ENCODE assay signal across 22 cellular contexts in genomic region chr1:43938892-43939587, GRCh38. TPM values are rescaled to one million over a fixed set of nuclear protein-coding genes. Genes with fewer than 3 reads are reported as not detected.
DNase-seq lines count a peak whose midpoint lies in the region; ATAC-seq, FAIRE-seq and TF ChIP-seq lines count a peak whose summit lies in the region.
"Had no signal": no experiment of that assay in that cellular context is flagged by ENCODE, and none has a peak within 500 bp of the region (broad histone marks: within the 10 kb centered on the region; RNA-seq: fewer than 3 reads in every experiment).

No MANE protein-coding gene starts in this region.

- H3K27me3 ChIP-seq in RWPE2 (ENCODE audit: insufficient read depth, poor library complexity, severe bottlenecking) (no peaks in the 10 kb centered on the region), H1 (replicated peaks in 1 of 4; ENCODE audit: control insufficient read depth in 3 of 4, extremely low read depth in 1 of 4, insufficient read depth in 3 of 4, low read length in 3 of 4) (no peaks in the 10 kb centered on the region; a peak in 1 of 7 replicates), sigmoid colon (peaks cover 0 to 5% (median 0%) of the 10 kb centered on the region in 3 donors)

- no peak for FAIRE-seq in H1 (lab: Jason Lieb, UNC)
- FAIRE-seq: GM12891, GM19239 had no signal

- ATAC-seq in RWPE2 (ENCODE audit: low read depth) (no peak), HG03378 (IDR thresholded peaks at IDR 0.05; ENCODE audit: unreplicated experiment) (no peak)
- ATAC-seq: activated T-cell treated with anti-CD3 and anti-CD28 coated beads, Interleukin-2, amount 50 U/mL, for 4 hours; left colon; upper lobe of right lung had no signal

- peaks cover 7 to 8% of the 10 kb centered on the region in 2 experiments for H4K20me1 ChIP-seq in H1 (replicated peaks in 1 of 2; ENCODE audit: control insufficient read depth in 1 of 2, insufficient read depth in 2 of 2, low read length in 2 of 2)

- TF ChIP-seq POLR2A in H1 (IDR thresholded peaks at IDR 0.05; ENCODE audit: control extremely low read depth in 1 of 2, low read depth in 2 of 2, low read length in 2 of 2) (no peak), sigmoid colon (IDR thresholded peaks at IDR 0.05) (no peak)

- H3K79me1 ChIP-seq in H1 (ENCODE audit: low read depth, low read length): no peaks in the 10 kb centered on the region

- no peak overlapping the region for H2BK12ac ChIP-seq in H1 (ENCODE audit: low read depth, low read length)

- POLR2A ChIA-PET in H1 (lab: Charles Lee; ENCODE audit: partially characterized antibody): interaction anchor here (0.6 to 3.0 kb wide), 8 partner anchors 10 to 273 kb away, joined by 3 to 12 read pairs (median 4); partner anchors contain the start of gene ATP6V0B

- H4K5ac ChIP-seq in H1 (ENCODE audit: insufficient read length, low read depth, low read length): no peak overlapping the region

- no peak overlapping the region for H2BK15ac ChIP-seq in H1 (ENCODE audit: low read length)

- peaks cover 4% of the 10 kb centered on the region; the same call in 1 of the 2 replicates for H3K23me2 ChIP-seq in H1 (ENCODE audit: low read depth, low read length)

- intact Hi-C loops in sigmoid colon (cut with DNase I): no loop called here

- H3K4me2 ChIP-seq in H1 (ENCODE audit: insufficient read depth in 1 of 2, low read depth in 2 of 2, low read length in 2 of 2): peak overlapping the region in 1 of 2 experiments; percentile 43; a peak in 1 of 4 replicates

- TF ChIP-seq EP300 in H1 (IDR thresholded peaks at IDR 0.05; ENCODE audit: borderline replicate concordance in 1 of 2, low read depth in 2 of 2, low read length in 2 of 2) (no peak), sigmoid colon (IDR thresholded peaks at IDR 0.05) (no peak)

- H3K27ac ChIP-seq in RWPE2 (ENCODE audit: poor library complexity, severe bottlenecking): peak overlapping the region; percentile 82
- no peak overlapping the region for H3K27ac ChIP-seq in H1 (ENCODE audit: low read depth, low read length)
- no peak overlapping the region for H3K27ac ChIP-seq in sigmoid colon
- H3K27ac ChIP-seq: esophagus squamous epithelium, HL-60, prostate gland, upper lobe of right lung had no signal

- H3K79me2 ChIP-seq in H1 (ENCODE audit: control insufficient read depth in 1 of 2, insufficient read depth in 2 of 2, low read length in 2 of 2): no peaks in the 10 kb centered on the region

- no peak for TF ChIP-seq RAD21 in H1 (IDR thresholded peaks at IDR 0.05 in 1 of 2, conservative IDR thresholded peaks at IDR 0.05 in 1 of 2; ENCODE audit: low read depth in 2 of 2, low read length in 2 of 2)

- H3K36me3 ChIP-seq in RWPE2 (ENCODE audit: low read depth) (peaks cover 16% of the 10 kb centered on the region), H1 (ENCODE audit: control insufficient read depth in 2 of 4, insufficient read depth in 4 of 4, low read length in 3 of 4) (no peaks in the 10 kb centered on the region; a peak in 1 of 8 replicates), sigmoid colon (no peaks in the 10 kb centered on the region)
- H3K36me3 ChIP-seq: prostate gland, upper lobe of right lung had no signal

- TF ChIP-seq CTCF in RWPE2 (IDR thresholded peaks at IDR 0.05; ENCODE audit: poor library complexity, severe bottlenecking) (no peak), H1 (IDR thresholded peaks at IDR 0.05; ENCODE audit: control extremely low read depth in 1 of 3, insufficient read depth in 1 of 3, low read depth in 1 of 3, low read length in 3 of 3) (no peak), sigmoid colon (IDR thresholded peaks at IDR 0.05) (no peak)

- CTCF ChIA-PET in H1 (lab: Charles Lee; ENCODE audit: partially characterized antibody): interaction anchor here (0.7 to 18.6 kb wide), 15 partner anchors 9 to 170 kb away, joined by 3 to 618 read pairs (median 5); partner anchors contain the start of gene ATP6V0B

- no peak overlapping the region for H3K18ac ChIP-seq in H1 (ENCODE audit: extremely low read depth, low read length)

- H3K4me1 ChIP-seq in RWPE2 (ENCODE audit: insufficient read depth, poor library complexity, severe bottlenecking) (peaks cover 20% of the 10 kb centered on the region), H1 (replicated peaks in 1 of 4; ENCODE audit: control insufficient read depth in 3 of 4, insufficient read depth in 4 of 4, low read length in 3 of 4) (peaks cover 13 to 36% (median 24%) of the 10 kb centered on the region in 4 experiments), sigmoid colon (peaks cover 0 to 27% (median 22%) of the 10 kb centered on the region in 4 donors)
- H3K4me1 ChIP-seq: prostate gland had no signal

- H3K14ac ChIP-seq in H1 (ENCODE audit: insufficient read length): no peak overlapping the region

- no peak overlapping the region for H2BK20ac ChIP-seq in H1 (ENCODE audit: low read length)

- H4K91ac ChIP-seq in H1 (replicated peaks; ENCODE audit: insufficient read length, low read length): no peak overlapping the region

- no peaks in the 10 kb centered on the region for H3K9me3 ChIP-seq in RWPE2 (ENCODE audit: severe bottlenecking)
- no peaks in the 10 kb centered on the region for H3K9me3 ChIP-seq in H1 (ENCODE audit: insufficient read depth in 2 of 2, low read depth in 1 of 2, low read length in 1 of 2)
- H3K9me3 ChIP-seq in sigmoid colon: no peaks in the 10 kb centered on the region
- H3K9me3 ChIP-seq: esophagus squamous epithelium, prostate gland, upper lobe of right lung had no signal

- H4K8ac ChIP-seq in H1 (ENCODE audit: extremely low read depth, insufficient read depth, low read length): no peak overlapping the region

- 74% methylated on average over 2 of the region's 3 CpGs; no CpG with 5 or more reads in 1 of the 2 experiments for WGBS in H1 (ENCODE audit: extremely low coverage in 1 of 2, insufficient coverage in 1 of 2, insufficient read length in 1 of 2, insufficient replicate concordance in 2 of 2, low coverage in 1 of 2, low lambda C conversion rate in 2 of 2, missing lambda C conversion rate in 1 of 2), 2 experiments
- 87 to 89% methylated on average over 3 of the region's 3 CpGs for WGBS in sigmoid colon, 2 donors

- no peak overlapping the region for H2BK120ac ChIP-seq in H1 (replicated peaks; ENCODE audit: low read depth, low read length)

- H2BK5ac ChIP-seq in H1 (ENCODE audit: low read depth, low read length): peak overlapping the region; percentile 3; the same call in 1 of the 2 replicates

- H2AK5ac ChIP-seq in H1 (ENCODE audit: low read depth, low read length): no peak overlapping the region; the same call in 1 of the 2 replicates

- no peak overlapping the region for H3K23ac ChIP-seq in H1 (ENCODE audit: insufficient read length)

- DNase-seq in RWPE2 (ENCODE audit: low spot score) (no peak), H1 (ENCODE audit: low read depth in 1 of 2, low spot score in 2 of 2) (no peak), sigmoid colon (peak; percentile 46), dedifferentiated amniotic fluid mesenchymal stem cell (ENCODE audit: extremely low spot score) (no peak)
- DNase-seq: activated CD4-positive, alpha-beta T cell treated with anti-CD3 and anti-CD28 coated beads for 1 hour; activated CD8-positive, alpha-beta memory T cell treated with anti-CD3 and anti-CD28 coated beads for 24 hours; activated naive CD4-positive, alpha-beta T cell treated with anti-CD3 and anti-CD28 coated beads, Interleukin-2, amount 50 U/mL, for 16 hours; activated T-cell treated with anti-CD3 and anti-CD28 coated beads, Interleukin-2, amount 50 U/mL, for 4 hours; effector CD8-positive, alpha-beta T cell; esophagus squamous epithelium; left colon; NCI-H1105 treated with DMSO at 0.1 percent for 48 hours; NCI-H2107; NCI-H510A; stimulated activated CD4-positive, alpha-beta T cell treated with anti-CD3 and anti-CD28 coated beads, Interleukin-4, amount 100 ng/mL, for 4 hours; upper lobe of right lung had no signal

- no peak overlapping the region for H2AFZ ChIP-seq in H1 (ENCODE audit: low read length)

- no peak overlapping the region for H3K9ac ChIP-seq in H1 (replicated peaks in 1 of 4; ENCODE audit: extremely low read depth in 1 of 4, low read depth in 3 of 4, low read length in 3 of 4)

- H3K4ac ChIP-seq in H1 (replicated peaks; ENCODE audit: insufficient read length, low read depth, low read length): no peak overlapping the region

- H3K56ac ChIP-seq in H1 (replicated peaks; ENCODE audit: insufficient read length, low read depth, low read length): no peak overlapping the region

- H3K4me3 ChIP-seq in RWPE2 (ENCODE audit: severe bottlenecking): no peak overlapping the region
- H3K4me3 ChIP-seq in H1 (ENCODE audit: extremely low read depth in 1 of 4, insufficient read depth in 2 of 4, low read depth in 3 of 4, low read length in 4 of 4): no peak overlapping the region
- no peak overlapping the region for H3K4me3 ChIP-seq in sigmoid colon
- H3K4me3 ChIP-seq: esophagus squamous epithelium, prostate gland, upper lobe of right lung had no signal

RNA-seq across cellular contexts. Expression of gene ARTN, which starts 5.4 kb away (rescaled TPM):
- 22.7 and 23.3 TPM in 2 replicates for total RNA-seq in H1 (2021; fragmentation: NEBNext Ultra II Directional; extraction: Animal tissue kit (Norgen Biotek cat#: 25700))
- 13.5 and 17.4 TPM in 2 replicates for polyA plus RNA-seq in H1 (2011; rRNA removed)
- 17.3 TPM for polyA plus RNA-seq in H1 (2011; cell fraction: cytosol; rRNA removed)
- 51.9 TPM for polyA plus RNA-seq in H1 (2011; cell fraction: nucleus; rRNA removed)
- polyA plus RNA-seq in H1 (2012, experiment 1 of 2): 9.2 to 17.1 TPM (median 15.6 TPM) in 4 replicates
- 7.0 TPM for polyA plus RNA-seq in H1 (2012, experiment 2 of 2)
- polyA plus RNA-seq in H1 (2013, experiment 1 of 2): 19.3 TPM
- polyA plus RNA-seq in H1 (2013, experiment 2 of 2): 19.6 TPM
- 2.1 and 5.6 TPM in 2 replicates for polyA minus RNA-seq in H1 (2011; rRNA and poly(A)+ RNA removed)
- polyA minus RNA-seq in H1 (2011; cell fraction: cytosol; rRNA and poly(A)+ RNA removed): 13.7 TPM
- polyA minus RNA-seq in H1 (2011; cell fraction: nucleus; rRNA and poly(A)+ RNA removed): 21.4 TPM
- 1 to 10 TPM in 1 of 4 donors, under 1 TPM in 1, not detected in 2; 0.99 to 1.8 TPM for total RNA-seq in sigmoid colon
- 1 to 10 TPM; 2.4 to 8.1 (median 4.9) TPM for polyA plus RNA-seq in sigmoid colon
- total RNA-seq: mononuclear cell had no signal

RNA-seq across cellular contexts. Expression of gene IPO13, which starts 7.7 kb away (rescaled TPM):
- 20.7 and 23.0 TPM in 2 replicates for total RNA-seq in H1 (2021; fragmentation: NEBNext Ultra II Directional; extraction: Animal tissue kit (Norgen Biotek cat#: 25700))
- 27.0 and 29.4 TPM in 2 replicates for polyA plus RNA-seq in H1 (2011; rRNA removed)
- polyA plus RNA-seq in H1 (2011; cell fraction: cytosol; rRNA removed): 21.9 TPM
- polyA plus RNA-seq in H1 (2011; cell fraction: nucleus; rRNA removed): 39.3 TPM
- 17.0 to 24.3 TPM (median 21.8 TPM) in 4 replicates for polyA plus RNA-seq in H1 (2012, experiment 1 of 2)
- polyA plus RNA-seq in H1 (2012, experiment 2 of 2): 28.0 TPM
- 10.8 TPM for polyA plus RNA-seq in H1 (2013, experiment 1 of 2)
- 10.3 TPM for polyA plus RNA-seq in H1 (2013, experiment 2 of 2)
- polyA minus RNA-seq in H1 (2011; rRNA and poly(A)+ RNA removed): 47.8 and 49.9 TPM in 2 replicates
- 19.0 TPM for polyA minus RNA-seq in H1 (2011; cell fraction: cytosol; rRNA and poly(A)+ RNA removed)
- polyA minus RNA-seq in H1 (2011; cell fraction: nucleus; rRNA and poly(A)+ RNA removed): 22.4 TPM
- total RNA-seq in sigmoid colon: 10 to 100 TPM; 16.1 to 27.1 (median 22.3) TPM
- polyA plus RNA-seq in sigmoid colon: 10 to 100 TPM in 2 of 3 donors, 1 to 10 TPM in 1; 9.6 to 15.5 (median 10.4) TPM

RNA-seq across cellular contexts. Expression of gene DPH2, which starts 30.8 kb away (rescaled TPM):
- 64.9 and 65.3 TPM in 2 replicates for total RNA-seq in H1 (2021; fragmentation: NEBNext Ultra II Directional; extraction: Animal tissue kit (Norgen Biotek cat#: 25700))
- polyA plus RNA-seq in H1 (2011; rRNA removed) (92.1 and 163 TPM in 2 replicates), sigmoid colon (10 to 100 TPM; 10.8 to 31.3 (median 11.3) TPM)
- 86.7 TPM for polyA plus RNA-seq in H1 (2011; cell fraction: cytosol; rRNA removed)
- 239 TPM for polyA plus RNA-seq in H1 (2011; cell fraction: nucleus; rRNA removed)
- 43.5 to 63.1 TPM (median 52.3 TPM) in 4 replicates for polyA plus RNA-seq in H1 (2012, experiment 1 of 2)
- polyA plus RNA-seq in H1 (2012, experiment 2 of 2): 81.4 TPM
- 39.0 TPM for polyA plus RNA-seq in H1 (2013, experiment 1 of 2)
- polyA plus RNA-seq in H1 (2013, experiment 2 of 2): 35.0 TPM
- polyA minus RNA-seq in H1 (2011; rRNA and poly(A)+ RNA removed): 74.9 and 79.0 TPM in 2 replicates
- polyA minus RNA-seq in H1 (2011; cell fraction: cytosol; rRNA and poly(A)+ RNA removed): 53.3 TPM
- 78.0 TPM for polyA minus RNA-seq in H1 (2011; cell fraction: nucleus; rRNA and poly(A)+ RNA removed)
- 10 to 100 TPM; 10.7 to 37.2 (median 12.8) TPM for total RNA-seq in sigmoid colon

RNA-seq across cellular contexts. Expression of gene ATP6V0B, which starts 35.7 kb away (rescaled TPM):
- total RNA-seq in H1 (2021; fragmentation: NEBNext Ultra II Directional; extraction: Animal tissue kit (Norgen Biotek cat#: 25700)): 105 and 106 TPM in 2 replicates
- polyA plus RNA-seq in H1 (2011; rRNA removed) (302 and 308 TPM in 2 replicates), sigmoid colon (100 to 1,000 TPM; 108 to 286 (median 129) TPM)
- polyA plus RNA-seq in H1 (2011; cell fraction: cytosol; rRNA removed): 184 TPM
- 229 TPM for polyA plus RNA-seq in H1 (2011; cell fraction: nucleus; rRNA removed)
- polyA plus RNA-seq in H1 (2012, experiment 1 of 2): 67.6 to 121 TPM (median 110 TPM) in 4 replicates
- polyA plus RNA-seq in H1 (2012, experiment 2 of 2): 213 TPM
- polyA plus RNA-seq in H1 (2013, experiment 1 of 2): 82.5 TPM
- polyA plus RNA-seq in H1 (2013, experiment 2 of 2): 103 TPM
- 81.0 and 107 TPM in 2 replicates for polyA minus RNA-seq in H1 (2011; rRNA and poly(A)+ RNA removed)
- polyA minus RNA-seq in H1 (2011; cell fraction: cytosol; rRNA and poly(A)+ RNA removed): 56.4 TPM
- polyA minus RNA-seq in H1 (2011; cell fraction: nucleus; rRNA and poly(A)+ RNA removed): 57.2 TPM
- 100 to 1,000 TPM in 3 of 4 donors, 10 to 100 TPM in 1; 67.9 to 152 (median 128) TPM for total RNA-seq in sigmoid colon

RNA-seq across cellular contexts. Expression of gene B4GALT2, which starts 40.0 kb away (rescaled TPM):
- 56.5 and 60.6 TPM in 2 replicates for total RNA-seq in H1 (2021; fragmentation: NEBNext Ultra II Directional; extraction: Animal tissue kit (Norgen Biotek cat#: 25700))
- 121 and 152 TPM in 2 replicates for polyA plus RNA-seq in H1 (2011; rRNA removed)
- 73.9 TPM for polyA plus RNA-seq in H1 (2011; cell fraction: cytosol; rRNA removed)
- 116 TPM for polyA plus RNA-seq in H1 (2011; cell fraction: nucleus; rRNA removed)
- polyA plus RNA-seq in H1 (2012, experiment 1 of 2): 39.4 to 75.9 TPM (median 64.3 TPM) in 4 replicates
- 69.9 TPM for polyA plus RNA-seq in H1 (2012, experiment 2 of 2)
- polyA plus RNA-seq in H1 (2013, experiment 1 of 2): 41.5 TPM
- polyA plus RNA-seq in H1 (2013, experiment 2 of 2): 41.4 TPM
- 37.6 and 38.8 TPM in 2 replicates for polyA minus RNA-seq in H1 (2011; rRNA and poly(A)+ RNA removed)
- 44.5 TPM for polyA minus RNA-seq in H1 (2011; cell fraction: cytosol; rRNA and poly(A)+ RNA removed)
- polyA minus RNA-seq in H1 (2011; cell fraction: nucleus; rRNA and poly(A)+ RNA removed): 39.0 TPM
- total RNA-seq in sigmoid colon: 10 to 100 TPM; 30.1 to 55.9 (median 51.1) TPM
- polyA plus RNA-seq in sigmoid colon: 10 to 100 TPM; 14.8 to 32.0 (median 26.4) TPM
